8 cellular contexts compared by ENCODE assay signal in genomic region chr17:62109378-62109902, GRCh38. TPM values are rescaled to one million over a fixed set of nuclear protein-coding genes. Genes with fewer than 3 reads are reported as not detected.
DNase-seq lines count a peak whose midpoint lies in the region; ATAC-seq lines count a peak whose summit lies in the region.

No MANE protein-coding gene starts in this region.

- H3K9me3 Mint-ChIP-seq in activated T-cell treated with anti-CD3 and anti-CD28 coated beads, Interleukin-2, amount 50 U/mL, for 4 hours: no peaks in the 10 kb centered on the region

- no peaks in the 10 kb centered on the region for H3K9me3 ChIP-seq in right cardiac atrium (ENCODE audit: control insufficient read depth, low read length)

- 28% methylated on average over 2 of the region's 2 CpGs for whole genome bisulfite sequencing in right cardiac atrium

- no peaks in the 10 kb centered on the region for H3K27me3 Mint-ChIP-seq in activated T-cell treated with anti-CD3 and anti-CD28 coated beads, Interleukin-2, amount 50 U/mL, for 4 hours (ENCODE audit: low read depth)

- H3K4me1 Mint-ChIP-seq in activated T-cell treated with anti-CD3 and anti-CD28 coated beads, Interleukin-2, amount 50 U/mL, for 4 hours (ENCODE audit: low read depth): no peaks in the 10 kb centered on the region

- H3K36me3 Mint-ChIP-seq in activated T-cell treated with anti-CD3 and anti-CD28 coated beads, Interleukin-2, amount 50 U/mL, for 4 hours (ENCODE audit: insufficient read depth): no peaks in the 10 kb centered on the region

- H3K4me3 ChIP-seq in right cardiac atrium (ENCODE audit: low read length): no peak overlapping the region

- no peaks in the 10 kb centered on the region for H3K27me3 ChIP-seq in right cardiac atrium (ENCODE audit: control insufficient read depth, insufficient read depth)

- intact Hi-C loops in right cardiac atrium (cut with DNase I): no loop called here

- H3K4me3 Mint-ChIP-seq in activated T-cell treated with anti-CD3 and anti-CD28 coated beads, Interleukin-2, amount 50 U/mL, for 4 hours: no peak overlapping the region

- H3K4me1 ChIP-seq in right cardiac atrium (ENCODE audit: control insufficient read depth, insufficient read depth, low read length): no peaks in the 10 kb centered on the region

- DNase-seq in GM03348 (ENCODE audit: low spot score) (peak; percentile 86), HS-5 (ENCODE audit: low read depth) (peak; percentile 32), OCI-M2 (lab: John Stamatoyannopoulos, UW; ENCODE audit: unreplicated experiment) (peak; percentile 52), right cardiac atrium (no peak), NCI-H1048 (lab: John Stamatoyannopoulos, UW) (no peak)
- DNase-seq in activated T-cell treated with anti-CD3 and anti-CD28 coated beads, Interleukin-2, amount 50 U/mL, for 4 hours: peak; percentile 31
- peak; percentile 20 to 32 for DNase-seq in stimulated activated CD4-positive, alpha-beta T cell treated with anti-CD3 and anti-CD28 coated beads, Interleukin-4, amount 100 ng/mL, for 4 hours

- ATAC-seq in GM21526 (IDR thresholded peaks at IDR 0.05; ENCODE audit: low FRiP score, unreplicated experiment) (peak; percentile 97), right cardiac atrium (peak; percentile 40 to 73)
- ATAC-seq in activated T-cell treated with anti-CD3 and anti-CD28 coated beads, Interleukin-2, amount 50 U/mL, for 4 hours: peak; percentile 82 to 90

- H3K27ac ChIP-seq in right cardiac atrium (ENCODE audit: low read length): no peak overlapping the region

RNA-seq across cellular contexts. Expression of gene MED13, which starts 44.4 kb away (rescaled TPM):
- 10 to 100 TPM; 45.6 to 51.7 (median 51.0) TPM for total RNA-seq in activated T-cell treated with anti-CD3 and anti-CD28 coated beads, Interleukin-2, amount 50 U/mL, for 4 hours
- 10 to 100 TPM; 26.0 to 49.8 (median 34.2) TPM for total RNA-seq in right cardiac atrium
- 6.6 TPM for polyA plus RNA-seq in right cardiac atrium

Comparison
In these comparisons a context has a peak if more than half of its experiments do, and no peak if none do; other contexts are left out.
1. DNase-seq: peak in GM03348 (single experiment), HS-5 (single experiment), OCI-M2 (single experiment), activated T-cell treated with anti-CD3 and anti-CD28 coated beads, Interleukin-2, amount 50 U/mL, for 4 hours (single experiment) and stimulated activated CD4-positive, alpha-beta T cell treated with anti-CD3 and anti-CD28 coated beads, Interleukin-4, amount 100 ng/mL, for 4 hours (2 of 2); none in right cardiac atrium (0 of 3) and NCI-H1048 (single experiment).
2. Peak in every context shown above with its lines, with median percentiles within 50 percentile points of each other: ATAC-seq.